1 cellular context compared by ENCODE assay signal in the genomic region with DNA sequence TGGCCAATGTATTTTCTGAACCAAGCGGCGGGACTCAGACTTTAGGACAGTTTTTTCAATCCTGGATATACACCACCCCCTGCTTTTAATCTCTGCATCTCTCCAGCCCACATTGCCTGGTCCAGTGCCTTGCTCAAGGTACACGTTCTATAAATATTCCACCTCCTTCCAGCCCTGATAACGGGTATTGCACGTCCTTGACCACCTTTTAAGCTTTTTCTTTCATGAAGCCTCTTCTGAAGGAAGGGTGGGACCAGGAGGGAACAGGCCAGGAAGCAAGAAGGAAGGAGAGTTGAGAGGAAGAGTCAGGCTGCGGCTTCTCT.
TF ChIP-seq lines count a peak whose summit lies in the region.

No MANE protein-coding gene starts in this region.

TF ChIP-seq in HCT116, 20 proteins besides CTCF, POLR2A, EP300 and RAD21 (continued from another document):
- TF ChIP-seq, protein P1, sequence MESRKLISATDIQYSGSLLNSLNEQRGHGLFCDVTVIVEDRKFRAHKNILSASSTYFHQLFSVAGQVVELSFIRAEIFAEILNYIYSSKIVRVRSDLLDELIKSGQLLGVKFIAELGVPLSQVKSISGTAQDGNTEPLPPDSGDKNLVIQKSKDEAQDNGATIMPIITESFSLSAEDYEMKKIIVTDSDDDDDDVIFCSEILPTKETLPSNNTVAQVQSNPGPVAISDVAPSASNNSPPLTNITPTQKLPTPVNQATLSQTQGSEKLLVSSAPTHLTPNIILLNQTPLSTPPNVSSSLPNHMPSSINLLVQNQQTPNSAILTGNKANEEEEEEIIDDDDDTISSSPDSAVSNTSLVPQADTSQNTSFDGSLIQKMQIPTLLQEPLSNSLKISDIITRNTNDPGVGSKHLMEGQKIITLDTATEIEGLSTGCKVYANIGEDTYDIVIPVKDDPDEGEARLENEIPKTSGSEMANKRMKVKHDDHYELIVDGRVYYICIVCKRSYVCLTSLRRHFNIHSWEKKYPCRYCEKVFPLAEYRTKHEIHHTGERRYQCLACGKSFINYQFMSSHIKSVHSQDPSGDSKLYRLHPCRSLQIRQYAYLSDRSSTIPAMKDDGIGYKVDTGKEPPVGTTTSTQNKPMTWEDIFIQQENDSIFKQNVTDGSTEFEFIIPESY (IDR thresholded peaks at IDR 0.05; ENCODE audit: extremely low read depth, insufficient replicate concordance, low read length) = no peak
- TF ChIP-seq JUND (IDR thresholded peaks at IDR 0.05) = no peak
- TF ChIP-seq, protein P2, sequence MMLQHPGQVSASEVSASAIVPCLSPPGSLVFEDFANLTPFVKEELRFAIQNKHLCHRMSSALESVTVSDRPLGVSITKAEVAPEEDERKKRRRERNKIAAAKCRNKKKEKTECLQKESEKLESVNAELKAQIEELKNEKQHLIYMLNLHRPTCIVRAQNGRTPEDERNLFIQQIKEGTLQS (IDR thresholded peaks at IDR 0.05) = no peak
- TF ChIP-seq FOSL1 (IDR thresholded peaks at IDR 0.05; ENCODE audit: low read depth) = no peak
- TF ChIP-seq EZH2phosphoT487 (IDR thresholded peaks at IDR 0.05; ENCODE audit: borderline replicate concordance) = no peak
- TF ChIP-seq, protein P3, sequence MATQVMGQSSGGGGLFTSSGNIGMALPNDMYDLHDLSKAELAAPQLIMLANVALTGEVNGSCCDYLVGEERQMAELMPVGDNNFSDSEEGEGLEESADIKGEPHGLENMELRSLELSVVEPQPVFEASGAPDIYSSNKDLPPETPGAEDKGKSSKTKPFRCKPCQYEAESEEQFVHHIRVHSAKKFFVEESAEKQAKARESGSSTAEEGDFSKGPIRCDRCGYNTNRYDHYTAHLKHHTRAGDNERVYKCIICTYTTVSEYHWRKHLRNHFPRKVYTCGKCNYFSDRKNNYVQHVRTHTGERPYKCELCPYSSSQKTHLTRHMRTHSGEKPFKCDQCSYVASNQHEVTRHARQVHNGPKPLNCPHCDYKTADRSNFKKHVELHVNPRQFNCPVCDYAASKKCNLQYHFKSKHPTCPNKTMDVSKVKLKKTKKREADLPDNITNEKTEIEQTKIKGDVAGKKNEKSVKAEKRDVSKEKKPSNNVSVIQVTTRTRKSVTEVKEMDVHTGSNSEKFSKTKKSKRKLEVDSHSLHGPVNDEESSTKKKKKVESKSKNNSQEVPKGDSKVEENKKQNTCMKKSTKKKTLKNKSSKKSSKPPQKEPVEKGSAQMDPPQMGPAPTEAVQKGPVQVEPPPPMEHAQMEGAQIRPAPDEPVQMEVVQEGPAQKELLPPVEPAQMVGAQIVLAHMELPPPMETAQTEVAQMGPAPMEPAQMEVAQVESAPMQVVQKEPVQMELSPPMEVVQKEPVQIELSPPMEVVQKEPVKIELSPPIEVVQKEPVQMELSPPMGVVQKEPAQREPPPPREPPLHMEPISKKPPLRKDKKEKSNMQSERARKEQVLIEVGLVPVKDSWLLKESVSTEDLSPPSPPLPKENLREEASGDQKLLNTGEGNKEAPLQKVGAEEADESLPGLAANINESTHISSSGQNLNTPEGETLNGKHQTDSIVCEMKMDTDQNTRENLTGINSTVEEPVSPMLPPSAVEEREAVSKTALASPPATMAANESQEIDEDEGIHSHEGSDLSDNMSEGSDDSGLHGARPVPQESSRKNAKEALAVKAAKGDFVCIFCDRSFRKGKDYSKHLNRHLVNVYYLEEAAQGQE (IDR thresholded peaks at IDR 0.05; ENCODE audit: low read depth) = no peak
- TF ChIP-seq EGR1 (IDR thresholded peaks at IDR 0.05; ENCODE audit: low read depth) = no peak
- no peak for TF ChIP-seq SP1 (IDR thresholded peaks at IDR 0.05; ENCODE audit: low read depth)
